ENCODE assay signal across 2 cellular contexts in the genomic region with DNA sequence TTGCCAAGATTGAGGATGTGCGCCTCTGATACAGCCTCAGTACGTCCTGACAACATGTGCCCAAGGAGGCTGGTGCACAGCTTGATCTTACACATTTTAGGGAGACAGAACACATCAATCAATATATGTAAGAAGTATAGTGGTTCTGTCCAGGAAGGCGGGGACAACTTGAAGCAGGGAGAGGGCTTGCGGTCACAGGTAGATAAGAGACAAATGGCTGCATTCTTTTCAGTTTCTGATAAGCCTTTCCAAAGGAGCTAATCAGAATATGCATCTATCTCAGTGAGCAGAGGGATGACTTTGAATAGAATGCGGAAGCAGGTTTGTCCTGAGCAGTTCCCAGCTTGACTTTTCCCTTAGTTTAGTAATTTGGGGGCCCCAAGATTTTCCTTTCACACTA.
TF ChIP-seq lines count a peak whose summit lies in the region.

No MANE protein-coding gene starts in this region.

TF ChIP-seq in GM23338, 12 proteins besides CTCF, POLR2A, EP300 and RAD21 (continued from another document):
- TF ChIP-seq, protein P1, sequence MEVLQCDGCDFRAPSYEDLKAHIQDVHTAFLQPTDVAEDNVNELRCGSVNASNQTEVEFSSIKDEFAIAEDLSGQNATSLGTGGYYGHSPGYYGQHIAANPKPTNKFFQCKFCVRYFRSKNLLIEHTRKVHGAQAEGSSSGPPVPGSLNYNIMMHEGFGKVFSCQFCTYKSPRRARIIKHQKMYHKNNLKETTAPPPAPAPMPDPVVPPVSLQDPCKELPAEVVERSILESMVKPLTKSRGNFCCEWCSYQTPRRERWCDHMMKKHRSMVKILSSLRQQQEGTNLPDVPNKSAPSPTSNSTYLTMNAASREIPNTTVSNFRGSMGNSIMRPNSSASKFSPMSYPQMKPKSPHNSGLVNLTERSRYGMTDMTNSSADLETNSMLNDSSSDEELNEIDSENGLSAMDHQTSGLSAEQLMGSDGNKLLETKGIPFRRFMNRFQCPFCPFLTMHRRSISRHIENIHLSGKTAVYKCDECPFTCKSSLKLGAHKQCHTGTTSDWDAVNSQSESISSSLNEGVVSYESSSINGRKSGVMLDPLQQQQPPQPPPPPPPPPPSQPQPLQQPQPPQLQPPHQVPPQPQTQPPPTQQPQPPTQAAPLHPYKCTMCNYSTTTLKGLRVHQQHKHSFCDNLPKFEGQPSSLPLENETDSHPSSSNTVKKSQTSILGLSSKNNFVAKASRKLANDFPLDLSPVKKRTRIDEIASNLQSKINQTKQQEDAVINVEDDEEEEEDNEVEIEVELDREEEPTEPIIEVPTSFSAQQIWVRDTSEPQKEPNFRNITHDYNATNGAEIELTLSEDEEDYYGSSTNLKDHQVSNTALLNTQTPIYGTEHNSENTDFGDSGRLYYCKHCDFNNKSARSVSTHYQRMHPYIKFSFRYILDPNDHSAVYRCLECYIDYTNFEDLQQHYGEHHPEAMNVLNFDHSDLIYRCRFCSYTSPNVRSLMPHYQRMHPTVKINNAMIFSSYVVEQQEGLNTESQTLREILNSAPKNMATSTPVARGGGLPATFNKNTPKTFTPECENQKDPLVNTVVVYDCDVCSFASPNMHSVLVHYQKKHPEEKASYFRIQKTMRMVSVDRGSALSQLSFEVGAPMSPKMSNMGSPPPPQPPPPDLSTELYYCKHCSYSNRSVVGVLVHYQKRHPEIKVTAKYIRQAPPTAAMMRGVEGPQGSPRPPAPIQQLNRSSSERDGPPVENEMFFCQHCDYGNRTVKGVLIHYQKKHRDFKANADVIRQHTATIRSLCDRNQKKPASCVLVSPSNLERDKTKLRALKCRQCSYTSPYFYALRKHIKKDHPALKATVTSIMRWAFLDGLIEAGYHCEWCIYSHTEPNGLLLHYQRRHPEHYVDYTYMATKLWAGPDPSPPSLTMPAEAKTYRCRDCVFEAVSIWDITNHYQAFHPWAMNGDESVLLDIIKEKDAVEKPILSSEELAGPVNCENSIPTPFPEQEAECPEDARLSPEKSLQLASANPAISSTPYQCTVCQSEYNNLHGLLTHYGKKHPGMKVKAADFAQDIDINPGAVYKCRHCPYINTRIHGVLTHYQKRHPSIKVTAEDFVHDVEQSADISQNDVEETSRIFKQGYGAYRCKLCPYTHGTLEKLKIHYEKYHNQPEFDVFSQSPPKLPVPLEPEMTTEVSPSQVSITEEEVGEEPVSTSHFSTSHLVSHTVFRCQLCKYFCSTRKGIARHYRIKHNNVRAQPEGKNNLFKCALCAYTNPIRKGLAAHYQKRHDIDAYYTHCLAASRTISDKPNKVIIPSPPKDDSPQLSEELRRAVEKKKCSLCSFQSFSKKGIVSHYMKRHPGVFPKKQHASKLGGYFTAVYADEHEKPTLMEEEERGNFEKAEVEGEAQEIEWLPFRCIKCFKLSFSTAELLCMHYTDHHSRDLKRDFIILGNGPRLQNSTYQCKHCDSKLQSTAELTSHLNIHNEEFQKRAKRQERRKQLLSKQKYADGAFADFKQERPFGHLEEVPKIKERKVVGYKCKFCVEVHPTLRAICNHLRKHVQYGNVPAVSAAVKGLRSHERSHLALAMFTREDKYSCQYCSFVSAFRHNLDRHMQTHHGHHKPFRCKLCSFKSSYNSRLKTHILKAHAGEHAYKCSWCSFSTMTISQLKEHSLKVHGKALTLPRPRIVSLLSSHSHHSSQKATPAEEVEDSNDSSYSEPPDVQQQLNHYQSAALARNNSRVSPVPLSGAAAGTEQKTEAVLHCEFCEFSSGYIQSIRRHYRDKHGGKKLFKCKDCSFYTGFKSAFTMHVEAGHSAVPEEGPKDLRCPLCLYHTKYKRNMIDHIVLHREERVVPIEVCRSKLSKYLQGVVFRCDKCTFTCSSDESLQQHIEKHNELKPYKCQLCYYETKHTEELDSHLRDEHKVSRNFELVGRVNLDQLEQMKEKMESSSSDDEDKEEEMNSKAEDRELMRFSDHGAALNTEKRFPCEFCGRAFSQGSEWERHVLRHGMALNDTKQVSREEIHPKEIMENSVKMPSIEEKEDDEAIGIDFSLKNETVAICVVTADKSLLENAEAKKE (CRISPR knock-in tag; IDR thresholded peaks at IDR 0.05): no peak
- no peak for TF ChIP-seq ZNF114 (CRISPR knock-in tag; IDR thresholded peaks at IDR 0.05)
- TF ChIP-seq POLR2AphosphoS5 (IDR thresholded peaks at IDR 0.05; ENCODE audit: low read depth): no peak
- TF ChIP-seq EZH2phosphoT487 (IDR thresholded peaks at IDR 0.05; ENCODE audit: unreplicated experiment): no peak
- TF ChIP-seq CREB1 (CRISPR knock-in tag; IDR thresholded peaks at IDR 0.05; ENCODE audit: low read depth): no peak
- no peak for TF ChIP-seq ZNF331 (CRISPR knock-in tag; IDR thresholded peaks at IDR 0.05; ENCODE audit: low read depth)
- TF ChIP-seq, protein P2, sequence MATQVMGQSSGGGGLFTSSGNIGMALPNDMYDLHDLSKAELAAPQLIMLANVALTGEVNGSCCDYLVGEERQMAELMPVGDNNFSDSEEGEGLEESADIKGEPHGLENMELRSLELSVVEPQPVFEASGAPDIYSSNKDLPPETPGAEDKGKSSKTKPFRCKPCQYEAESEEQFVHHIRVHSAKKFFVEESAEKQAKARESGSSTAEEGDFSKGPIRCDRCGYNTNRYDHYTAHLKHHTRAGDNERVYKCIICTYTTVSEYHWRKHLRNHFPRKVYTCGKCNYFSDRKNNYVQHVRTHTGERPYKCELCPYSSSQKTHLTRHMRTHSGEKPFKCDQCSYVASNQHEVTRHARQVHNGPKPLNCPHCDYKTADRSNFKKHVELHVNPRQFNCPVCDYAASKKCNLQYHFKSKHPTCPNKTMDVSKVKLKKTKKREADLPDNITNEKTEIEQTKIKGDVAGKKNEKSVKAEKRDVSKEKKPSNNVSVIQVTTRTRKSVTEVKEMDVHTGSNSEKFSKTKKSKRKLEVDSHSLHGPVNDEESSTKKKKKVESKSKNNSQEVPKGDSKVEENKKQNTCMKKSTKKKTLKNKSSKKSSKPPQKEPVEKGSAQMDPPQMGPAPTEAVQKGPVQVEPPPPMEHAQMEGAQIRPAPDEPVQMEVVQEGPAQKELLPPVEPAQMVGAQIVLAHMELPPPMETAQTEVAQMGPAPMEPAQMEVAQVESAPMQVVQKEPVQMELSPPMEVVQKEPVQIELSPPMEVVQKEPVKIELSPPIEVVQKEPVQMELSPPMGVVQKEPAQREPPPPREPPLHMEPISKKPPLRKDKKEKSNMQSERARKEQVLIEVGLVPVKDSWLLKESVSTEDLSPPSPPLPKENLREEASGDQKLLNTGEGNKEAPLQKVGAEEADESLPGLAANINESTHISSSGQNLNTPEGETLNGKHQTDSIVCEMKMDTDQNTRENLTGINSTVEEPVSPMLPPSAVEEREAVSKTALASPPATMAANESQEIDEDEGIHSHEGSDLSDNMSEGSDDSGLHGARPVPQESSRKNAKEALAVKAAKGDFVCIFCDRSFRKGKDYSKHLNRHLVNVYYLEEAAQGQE (IDR thresholded peaks at IDR 0.05; ENCODE audit: unreplicated experiment): no peak
- TF ChIP-seq STAT1 (IDR thresholded peaks at IDR 0.05; ENCODE audit: unreplicated experiment): no peak
- no peak for TF ChIP-seq EZH2 (IDR thresholded peaks at IDR 0.05; ENCODE audit: low read depth, unreplicated experiment)
- TF ChIP-seq NANOG (IDR thresholded peaks at IDR 0.05; ENCODE audit: borderline replicate concordance): no peak

TF ChIP-seq in WTC11, 78 proteins besides CTCF, POLR2A, EP300 and RAD21 (continued from another document):
- TF ChIP-seq, protein P3, sequence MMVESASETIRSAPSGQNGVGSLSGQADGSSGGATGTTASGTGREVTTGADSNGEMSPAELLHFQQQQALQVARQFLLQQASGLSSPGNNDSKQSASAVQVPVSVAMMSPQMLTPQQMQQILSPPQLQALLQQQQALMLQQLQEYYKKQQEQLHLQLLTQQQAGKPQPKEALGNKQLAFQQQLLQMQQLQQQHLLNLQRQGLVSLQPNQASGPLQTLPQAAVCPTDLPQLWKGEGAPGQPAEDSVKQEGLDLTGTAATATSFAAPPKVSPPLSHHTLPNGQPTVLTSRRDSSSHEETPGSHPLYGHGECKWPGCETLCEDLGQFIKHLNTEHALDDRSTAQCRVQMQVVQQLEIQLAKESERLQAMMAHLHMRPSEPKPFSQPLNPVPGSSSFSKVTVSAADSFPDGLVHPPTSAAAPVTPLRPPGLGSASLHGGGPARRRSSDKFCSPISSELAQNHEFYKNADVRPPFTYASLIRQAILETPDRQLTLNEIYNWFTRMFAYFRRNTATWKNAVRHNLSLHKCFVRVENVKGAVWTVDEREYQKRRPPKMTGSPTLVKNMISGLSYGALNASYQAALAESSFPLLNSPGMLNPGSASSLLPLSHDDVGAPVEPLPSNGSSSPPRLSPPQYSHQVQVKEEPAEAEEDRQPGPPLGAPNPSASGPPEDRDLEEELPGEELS (CRISPR knock-in tag; IDR thresholded peaks at IDR 0.05): no peak
- TF ChIP-seq, protein P4, sequence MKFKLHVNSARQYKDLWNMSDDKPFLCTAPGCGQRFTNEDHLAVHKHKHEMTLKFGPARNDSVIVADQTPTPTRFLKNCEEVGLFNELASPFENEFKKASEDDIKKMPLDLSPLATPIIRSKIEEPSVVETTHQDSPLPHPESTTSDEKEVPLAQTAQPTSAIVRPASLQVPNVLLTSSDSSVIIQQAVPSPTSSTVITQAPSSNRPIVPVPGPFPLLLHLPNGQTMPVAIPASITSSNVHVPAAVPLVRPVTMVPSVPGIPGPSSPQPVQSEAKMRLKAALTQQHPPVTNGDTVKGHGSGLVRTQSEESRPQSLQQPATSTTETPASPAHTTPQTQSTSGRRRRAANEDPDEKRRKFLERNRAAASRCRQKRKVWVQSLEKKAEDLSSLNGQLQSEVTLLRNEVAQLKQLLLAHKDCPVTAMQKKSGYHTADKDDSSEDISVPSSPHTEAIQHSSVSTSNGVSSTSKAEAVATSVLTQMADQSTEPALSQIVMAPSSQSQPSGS (CRISPR knock-in tag; IDR thresholded peaks at IDR 0.05; ENCODE audit: borderline replicate concordance, low read depth): no peak
- TF ChIP-seq FOXP1 (CRISPR knock-in tag; IDR thresholded peaks at IDR 0.05; ENCODE audit: borderline replicate concordance): no peak
- TF ChIP-seq NFATC4 (CRISPR knock-in tag; IDR thresholded peaks at IDR 0.05): no peak
- TF ChIP-seq, protein P5, sequence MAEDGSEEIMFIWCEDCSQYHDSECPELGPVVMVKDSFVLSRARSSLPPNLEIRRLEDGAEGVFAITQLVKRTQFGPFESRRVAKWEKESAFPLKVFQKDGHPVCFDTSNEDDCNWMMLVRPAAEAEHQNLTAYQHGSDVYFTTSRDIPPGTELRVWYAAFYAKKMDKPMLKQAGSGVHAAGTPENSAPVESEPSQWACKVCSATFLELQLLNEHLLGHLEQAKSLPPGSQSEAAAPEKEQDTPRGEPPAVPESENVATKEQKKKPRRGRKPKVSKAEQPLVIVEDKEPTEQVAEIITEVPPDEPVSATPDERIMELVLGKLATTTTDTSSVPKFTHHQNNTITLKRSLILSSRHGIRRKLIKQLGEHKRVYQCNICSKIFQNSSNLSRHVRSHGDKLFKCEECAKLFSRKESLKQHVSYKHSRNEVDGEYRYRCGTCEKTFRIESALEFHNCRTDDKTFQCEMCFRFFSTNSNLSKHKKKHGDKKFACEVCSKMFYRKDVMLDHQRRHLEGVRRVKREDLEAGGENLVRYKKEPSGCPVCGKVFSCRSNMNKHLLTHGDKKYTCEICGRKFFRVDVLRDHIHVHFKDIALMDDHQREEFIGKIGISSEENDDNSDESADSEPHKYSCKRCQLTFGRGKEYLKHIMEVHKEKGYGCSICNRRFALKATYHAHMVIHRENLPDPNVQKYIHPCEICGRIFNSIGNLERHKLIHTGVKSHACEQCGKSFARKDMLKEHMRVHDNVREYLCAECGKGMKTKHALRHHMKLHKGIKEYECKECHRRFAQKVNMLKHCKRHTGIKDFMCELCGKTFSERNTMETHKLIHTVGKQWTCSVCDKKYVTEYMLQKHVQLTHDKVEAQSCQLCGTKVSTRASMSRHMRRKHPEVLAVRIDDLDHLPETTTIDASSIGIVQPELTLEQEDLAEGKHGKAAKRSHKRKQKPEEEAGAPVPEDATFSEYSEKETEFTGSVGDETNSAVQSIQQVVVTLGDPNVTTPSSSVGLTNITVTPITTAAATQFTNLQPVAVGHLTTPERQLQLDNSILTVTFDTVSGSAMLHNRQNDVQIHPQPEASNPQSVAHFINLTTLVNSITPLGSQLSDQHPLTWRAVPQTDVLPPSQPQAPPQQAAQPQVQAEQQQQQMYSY (CRISPR knock-in tag; IDR thresholded peaks at IDR 0.05): no peak
- no peak for TF ChIP-seq NR1H2 (CRISPR knock-in tag; IDR thresholded peaks at IDR 0.05)
- no peak for TF ChIP-seq ZNF423 (CRISPR knock-in tag; IDR thresholded peaks at IDR 0.05)
- no peak for TF ChIP-seq ZNF121 (CRISPR knock-in tag; IDR thresholded peaks at IDR 0.05)
- TF ChIP-seq, protein P6, sequence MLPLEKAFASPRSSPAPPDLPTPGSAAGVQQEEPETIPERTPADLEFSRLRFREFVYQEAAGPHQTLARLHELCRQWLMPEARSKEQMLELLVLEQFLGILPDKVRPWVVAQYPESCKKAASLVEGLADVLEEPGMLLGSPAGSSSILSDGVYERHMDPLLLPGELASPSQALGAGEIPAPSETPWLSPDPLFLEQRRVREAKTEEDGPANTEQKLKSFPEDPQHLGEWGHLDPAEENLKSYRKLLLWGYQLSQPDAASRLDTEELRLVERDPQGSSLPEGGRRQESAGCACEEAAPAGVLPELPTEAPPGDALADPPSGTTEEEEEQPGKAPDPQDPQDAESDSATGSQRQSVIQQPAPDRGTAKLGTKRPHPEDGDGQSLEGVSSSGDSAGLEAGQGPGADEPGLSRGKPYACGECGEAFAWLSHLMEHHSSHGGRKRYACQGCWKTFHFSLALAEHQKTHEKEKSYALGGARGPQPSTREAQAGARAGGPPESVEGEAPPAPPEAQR (CRISPR knock-in tag; IDR thresholded peaks at IDR 0.05): no peak
- TF ChIP-seq KAT7 (CRISPR knock-in tag; IDR thresholded peaks at IDR 0.05; ENCODE audit: borderline replicate concordance): no peak
- TF ChIP-seq ZBTB21 (CRISPR knock-in tag; IDR thresholded peaks at IDR 0.05; ENCODE audit: borderline replicate concordance): no peak
- no peak for TF ChIP-seq MXD4 (CRISPR knock-in tag; IDR thresholded peaks at IDR 0.05; ENCODE audit: borderline replicate concordance)
